7 cellular contexts compared by ENCODE assay signal in the genomic region with DNA sequence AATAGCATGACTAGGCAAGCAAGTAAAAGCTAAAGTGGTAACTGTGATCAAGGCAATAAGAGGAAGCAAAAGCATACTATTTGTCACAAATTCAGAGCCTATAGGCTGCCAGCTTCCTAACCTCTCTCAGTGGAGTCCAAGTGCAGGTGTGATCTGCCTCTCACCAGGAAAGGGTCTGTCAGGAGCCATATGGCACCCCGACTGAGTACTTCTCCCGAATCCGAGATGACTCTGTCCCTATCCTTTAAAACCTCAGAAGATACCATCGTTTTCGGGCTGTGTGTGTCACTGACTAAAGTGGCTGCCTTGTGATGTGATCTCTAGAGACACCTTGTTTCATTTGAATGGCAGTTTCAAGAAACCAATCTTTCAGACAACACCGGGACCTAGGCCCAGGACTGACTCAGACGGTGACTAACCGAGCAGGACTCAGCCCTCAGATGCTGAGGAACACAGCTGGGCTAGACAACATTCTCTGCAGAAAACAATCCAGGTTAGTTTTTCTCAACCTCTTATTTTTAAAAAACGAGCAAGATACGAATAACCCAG.
DNase-seq lines count a peak whose midpoint lies in the region; ATAC-seq and TF ChIP-seq lines count a peak whose summit lies in the region.

No MANE protein-coding gene starts in this region.

- TF ChIP-seq CTCF in psoas muscle (IDR thresholded peaks at IDR 0.05), result no peak

- no peaks in the 10 kb centered on the region for H3K27me3 ChIP-seq in SJSA1 (replicated peaks)
- no peaks in the 10 kb centered on the region for H3K27me3 ChIP-seq in psoas muscle (ENCODE audit: insufficient read depth in 3 of 3, low read length in 2 of 3)

- H3K9me3 ChIP-seq in SJSA1 (replicated peaks) (no peaks in the 10 kb centered on the region), psoas muscle (no peaks in the 10 kb centered on the region)

- DNase-seq in SJSA1 (ENCODE audit: low read depth in 1 of 2, low spot score in 2 of 2), result peak; percentile 62 to 74
- peak; percentile 52 for DNase-seq in dedifferentiated amniotic fluid mesenchymal stem cell (ENCODE audit: extremely low spot score)
- peak; percentile 72 to 82 for DNase-seq in psoas muscle
- DNase-seq in HuH-7 (ENCODE audit: low spot score), result no peak
- no peak for DNase-seq in sciatic nerve (ENCODE audit: low spot score)

- H3K4me1 ChIP-seq in SJSA1 (replicated peaks) (peaks cover 62% of the 10 kb centered on the region), psoas muscle (peaks cover 47% of the 10 kb centered on the region)

- peak; percentile 52 for ATAC-seq in GM18870 (IDR thresholded peaks at IDR 0.05; ENCODE audit: unreplicated experiment)
- peak; percentile 67 for ATAC-seq in HG02798 (IDR thresholded peaks at IDR 0.05; ENCODE audit: poor library complexity, unreplicated experiment)
- peak; percentile 49 to 69 (median 64) for ATAC-seq in psoas muscle
- no peak for ATAC-seq in sciatic nerve

- 49 to 70% (median 56%) methylated on average over 10 of the region's 10 CpGs for WGBS in psoas muscle, 3 donors

- intact Hi-C loops in psoas muscle (cut with DNase I) (loop anchor here (5.0 to 10.0 kb wide), 2 partner anchors 63 to 145 kb away; no protein-coding TSS in a partner anchor), sciatic nerve (cut with DNase I) (loop anchor here (5.0 kb wide), 1 partner anchor 333 kb away; no protein-coding TSS in a partner anchor)

- H3K36me3 ChIP-seq in SJSA1 (peaks cover 14% of the 10 kb centered on the region), psoas muscle (ENCODE audit: insufficient read depth in 1 of 2, low read depth in 1 of 2) (peaks cover 0 to 14% of the 10 kb centered on the region in 2 donors)

- no peak overlapping the region for H3K4me3 ChIP-seq in SJSA1
- H3K4me3 ChIP-seq in psoas muscle, result peak overlapping the region; percentile 27

- H3K27ac ChIP-seq in SJSA1 (peak overlapping the region; percentile 70), psoas muscle (peak overlapping the region; percentile 95)

Comparison
In these comparisons a context has a peak if more than half of its experiments do, and no peak if none do; other contexts are left out.
1. DNase-seq: peak in SJSA1 (2 of 2), dedifferentiated amniotic fluid mesenchymal stem cell (single experiment) and psoas muscle (2 of 2); none in HuH-7 (single experiment) and sciatic nerve (single experiment).